Comparison of ENCODE assay signal across 23 cellular contexts in the genomic region with DNA sequence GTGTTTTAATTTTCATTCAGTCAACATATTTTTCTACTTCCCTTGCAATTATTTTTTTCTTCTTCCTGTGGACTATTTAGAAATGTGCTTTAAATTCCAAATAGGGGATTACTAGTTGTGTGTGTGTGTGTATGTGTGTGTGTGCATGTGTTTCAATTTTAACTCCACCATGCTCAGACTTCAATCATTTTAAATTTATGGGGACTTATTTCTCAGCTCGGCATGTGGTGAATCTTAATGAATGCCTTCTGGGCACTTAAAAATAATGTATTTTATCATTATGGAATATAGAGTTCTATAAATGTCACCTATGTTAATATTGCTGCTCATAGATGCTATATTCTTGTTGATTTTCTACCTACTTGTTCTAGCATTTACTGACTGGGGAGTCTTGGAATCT.
DNase-seq lines count a peak whose midpoint lies in the region; ATAC-seq and TF ChIP-seq lines count a peak whose summit lies in the region.
"Had no signal": no experiment of that assay in that cellular context is flagged by ENCODE, and none has a peak within 500 bp of the region (broad histone marks: within the 10 kb centered on the region; RNA-seq: fewer than 3 reads in every experiment).

No MANE protein-coding gene starts in this region.

- no peak overlapping the region for H3K4me3 ChIP-seq in Karpas-422 (ENCODE audit: low read length)
- H3K4me3 ChIP-seq in SK-N-MC: peak overlapping the region; percentile 59
- no peak overlapping the region for H3K4me3 ChIP-seq in neuronal stem cell (ENCODE audit: low read length in 2 of 2)
- H3K4me3 ChIP-seq: BLaER1 treated with 17β-estradiol and CSF1 and Interleukin-3, amounts not matched to agents 10 nM and 100 nM; GM12878 had no signal

- H2BK120ac ChIP-seq in neuronal stem cell (ENCODE audit: low read depth, low read length): no peak overlapping the region

- H2BK5ac ChIP-seq in neuronal stem cell (ENCODE audit: low read length): no peak overlapping the region

- H3K9me3 Mint-ChIP-seq in type B pancreatic cell: no peaks in the 10 kb centered on the region
- H3K9me3 Mint-ChIP-seq: CD4-positive, alpha-beta T cell had no signal

- no peak overlapping the region for H3K23ac ChIP-seq in neuronal stem cell (ENCODE audit: low read depth, low read length, poor library complexity)

- H3K14ac ChIP-seq in neuronal stem cell (ENCODE audit: low read length): no peak overlapping the region

- H3K36me3 Mint-ChIP-seq in type B pancreatic cell: no peaks in the 10 kb centered on the region
- H3K36me3 Mint-ChIP-seq: CD8-positive, alpha-beta T cell had no signal

- H3K79me1 ChIP-seq in neuronal stem cell (ENCODE audit: low read depth, low read length): no peaks in the 10 kb centered on the region

- H3K4ac ChIP-seq in neuronal stem cell (ENCODE audit: low read length): no peak overlapping the region

- peak; percentile 58 for DNase-seq in Karpas-422
- DNase-seq in SK-N-MC (ENCODE audit: low read depth, low spot score): peak; percentile 67
- DNase-seq in neuronal stem cell (ENCODE audit: low spot score): no peak
- no peak for DNase-seq in type B pancreatic cell (ENCODE audit: extremely low spot score, unreplicated experiment)
- no peak for DNase-seq in KBM-7
- DNase-seq: 8988T; AML-193; Caco-2; Calu3; CD4-positive, alpha-beta T cell; CD8-positive, alpha-beta T cell; DMS 273 treated with DMSO at 0.1 percent for 48 hours; DMS153; DMS53; DMS79; DND-41; EL; GDM1 had no signal

- no peak overlapping the region for H3K18ac ChIP-seq in neuronal stem cell (ENCODE audit: low read length)

- H4K20me1 ChIP-seq in Karpas-422 (ENCODE audit: insufficient read depth, low read depth, low read length): no peaks in the 10 kb centered on the region
- H4K20me1 ChIP-seq: BLaER1 treated with 17β-estradiol and CSF1 and Interleukin-3, amounts not matched to agents 10 nM and 100 nM had no signal

- ATAC-seq in GM21717 (IDR thresholded peaks at IDR 0.05; ENCODE audit: unreplicated experiment): no peak
- ATAC-seq: CD8-positive, alpha-beta T cell; GM12878 had no signal

- in situ Hi-C loops in KBM-7 (cut with MboI; ENCODE audit: low pct_unique_long_range_greater_than_20kb, low sequenced_read_pairs): no loop called here

- H3K36me3 ChIP-seq in Karpas-422 (ENCODE audit: insufficient read depth, low read length) (no peaks in the 10 kb centered on the region), SK-N-MC (ENCODE audit: insufficient read depth, low read length) (no peaks in the 10 kb centered on the region), neuronal stem cell (replicated peaks in 1 of 2; ENCODE audit: control insufficient read depth in 2 of 2, insufficient read depth in 2 of 2, low read length in 2 of 2) (no peaks in the 10 kb centered on the region)
- H3K36me3 ChIP-seq: BLaER1 treated with 17β-estradiol and CSF1 and Interleukin-3, amounts not matched to agents 10 nM and 100 nM had no signal

- no peak overlapping the region for H4K91ac ChIP-seq in neuronal stem cell (ENCODE audit: low read depth, low read length, poor library complexity)

- no peak overlapping the region for H3K4me3 Mint-ChIP-seq in type B pancreatic cell
- H3K4me3 Mint-ChIP-seq: B cell; CD4-positive, alpha-beta T cell; CD8-positive, alpha-beta T cell had no signal

- H3K9ac ChIP-seq in Karpas-422 (ENCODE audit: low read length): peak overlapping the region; percentile 20
- H3K9ac ChIP-seq in SK-N-MC (ENCODE audit: insufficient read length): peak overlapping the region; percentile 46
- no peak overlapping the region for H3K9ac ChIP-seq in neuronal stem cell (ENCODE audit: low read depth, low read length, poor library complexity)
- H3K9ac ChIP-seq: BLaER1 treated with 17β-estradiol and CSF1 and Interleukin-3, amounts not matched to agents 10 nM and 100 nM had no signal

- no peak overlapping the region for H2AK5ac ChIP-seq in neuronal stem cell (ENCODE audit: low read depth, low read length)

- no CpG with 5 or more reads among the region's 1 CpG for WGBS in neuronal stem cell (ENCODE audit: extremely low coverage in 2 of 2, insufficient read length in 2 of 2, insufficient replicate concordance in 1 of 2), 2 donors

- H3K4me1 ChIP-seq in Karpas-422 (ENCODE audit: low read length) (peaks cover 78% of the 10 kb centered on the region), neuronal stem cell (ENCODE audit: control insufficient read depth in 2 of 2, insufficient read depth in 1 of 2, low read depth in 1 of 2, low read length in 2 of 2) (peaks cover 0 to 12% of the 10 kb centered on the region in 2 donors)
- H3K4me1 ChIP-seq: BLaER1 treated with 17β-estradiol and CSF1 and Interleukin-3, amounts not matched to agents 10 nM and 100 nM had no signal

- no peak overlapping the region for H2BK12ac ChIP-seq in neuronal stem cell (ENCODE audit: low read length)

- H3K27ac ChIP-seq in Karpas-422 (ENCODE audit: low read length): peak overlapping the region; percentile 100
- H3K27ac ChIP-seq in SK-N-MC: peak overlapping the region; percentile 94
- H3K27ac ChIP-seq in neuronal stem cell (replicated peaks; ENCODE audit: low read length): no peak overlapping the region
- H3K27ac ChIP-seq: BLaER1 treated with 17β-estradiol and CSF1 and Interleukin-3, amounts not matched to agents 10 nM and 100 nM; C4-2B had no signal

- TF ChIP-seq CTCF in type B pancreatic cell (conservative IDR thresholded peaks at IDR 0.05): no peak

- H3K9me3 ChIP-seq in Karpas-422 (ENCODE audit: low read length) (no peaks in the 10 kb centered on the region), SK-N-MC (ENCODE audit: low read depth, low read length) (no peaks in the 10 kb centered on the region), neuronal stem cell (replicated peaks in 1 of 2; ENCODE audit: control insufficient read depth in 2 of 2, insufficient read depth in 1 of 2, low read depth in 1 of 2, low read length in 2 of 2) (no peaks in the 10 kb centered on the region)
- H3K9me3 ChIP-seq: BLaER1 treated with 17β-estradiol and CSF1 and Interleukin-3, amounts not matched to agents 10 nM and 100 nM; Caco-2 had no signal

- H3K4me2 ChIP-seq in Karpas-422 (ENCODE audit: low read depth, low read length, poor library complexity, severe bottlenecking) (peak overlapping the region; percentile 71), neuronal stem cell (ENCODE audit: insufficient read depth, low read length, poor library complexity, severe bottlenecking) (no peak overlapping the region)
- H3K4me2 ChIP-seq: BLaER1 treated with 17β-estradiol and CSF1 and Interleukin-3, amounts not matched to agents 10 nM and 100 nM had no signal

- H3K27me3 ChIP-seq in Karpas-422 (ENCODE audit: low read length) (no peaks in the 10 kb centered on the region), neuronal stem cell (ENCODE audit: control insufficient read depth in 3 of 3, insufficient read depth in 3 of 3, low read depth in 1 of 3, low read length in 3 of 3) (no peaks in the 10 kb centered on the region)
- H3K27me3 ChIP-seq: BLaER1 treated with 17β-estradiol and CSF1 and Interleukin-3, amounts not matched to agents 10 nM and 100 nM had no signal

- no peaks in the 10 kb centered on the region for H3K79me2 ChIP-seq in Karpas-422 (ENCODE audit: low read length)

- H2BK15ac ChIP-seq in neuronal stem cell (ENCODE audit: low read length): no peak overlapping the region

- H3K27me3 Mint-ChIP-seq in type B pancreatic cell: no peaks in the 10 kb centered on the region
- H3K27me3 Mint-ChIP-seq: B cell; CD4-positive, alpha-beta T cell had no signal

- H3K27ac Mint-ChIP-seq in type B pancreatic cell: no peak overlapping the region
- H3K27ac Mint-ChIP-seq: B cell; CD4-positive, alpha-beta T cell; CD8-positive, alpha-beta T cell had no signal

- H2AFZ ChIP-seq in Karpas-422 (ENCODE audit: low read length): peak overlapping the region; percentile 84
- H2AFZ ChIP-seq in neuronal stem cell (ENCODE audit: low read length): peak overlapping the region; percentile 49

- no peaks in the 10 kb centered on the region for H3K4me1 Mint-ChIP-seq in type B pancreatic cell (ENCODE audit: unreplicated experiment)
- H3K4me1 Mint-ChIP-seq: B cell had no signal

- H4K8ac ChIP-seq in neuronal stem cell (ENCODE audit: low read depth, low read length): no peak overlapping the region

- no peaks in the 10 kb centered on the region for H3K9me2 ChIP-seq in Karpas-422 (replicated peaks; ENCODE audit: insufficient read depth, low read length)

Comparison
In these comparisons a context has a peak if more than half of its experiments do, and no peak if none do; other contexts are left out.
1. DNase-seq: peak in Karpas-422 (single experiment) and SK-N-MC (single experiment); none in neuronal stem cell (single experiment), type B pancreatic cell (single experiment) and KBM-7 (single experiment).